ENCODE assay signal across 1 cellular context in the genomic region with DNA sequence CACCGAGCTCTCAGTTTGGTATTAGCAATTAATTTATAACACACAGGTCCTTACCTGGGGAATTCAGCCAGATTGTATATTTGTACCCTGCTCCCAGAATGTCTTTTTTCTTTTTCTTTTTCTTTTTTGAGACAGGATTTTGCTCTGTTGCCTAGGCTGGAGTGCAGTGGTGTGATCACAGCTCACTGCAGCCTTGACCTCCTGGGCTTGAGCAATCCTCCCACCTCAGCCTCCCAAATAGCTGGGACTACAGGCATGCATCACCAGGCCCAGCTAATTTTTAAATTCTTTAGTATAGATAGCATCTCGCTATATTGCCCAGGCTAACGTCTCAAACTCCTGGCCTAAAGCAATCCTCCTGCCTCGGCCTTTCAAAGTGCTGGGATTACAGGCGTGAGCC.
A peak's percentile ranks its signal among the peaks of the same experiment; 100 is the strongest.
TF ChIP-seq lines count a peak whose summit lies in the region.

No MANE protein-coding gene starts in this region.

TF ChIP-seq in HepG2, 621 proteins besides CTCF, POLR2A, EP300 and RAD21:
- TF ChIP-seq, protein P1, sequence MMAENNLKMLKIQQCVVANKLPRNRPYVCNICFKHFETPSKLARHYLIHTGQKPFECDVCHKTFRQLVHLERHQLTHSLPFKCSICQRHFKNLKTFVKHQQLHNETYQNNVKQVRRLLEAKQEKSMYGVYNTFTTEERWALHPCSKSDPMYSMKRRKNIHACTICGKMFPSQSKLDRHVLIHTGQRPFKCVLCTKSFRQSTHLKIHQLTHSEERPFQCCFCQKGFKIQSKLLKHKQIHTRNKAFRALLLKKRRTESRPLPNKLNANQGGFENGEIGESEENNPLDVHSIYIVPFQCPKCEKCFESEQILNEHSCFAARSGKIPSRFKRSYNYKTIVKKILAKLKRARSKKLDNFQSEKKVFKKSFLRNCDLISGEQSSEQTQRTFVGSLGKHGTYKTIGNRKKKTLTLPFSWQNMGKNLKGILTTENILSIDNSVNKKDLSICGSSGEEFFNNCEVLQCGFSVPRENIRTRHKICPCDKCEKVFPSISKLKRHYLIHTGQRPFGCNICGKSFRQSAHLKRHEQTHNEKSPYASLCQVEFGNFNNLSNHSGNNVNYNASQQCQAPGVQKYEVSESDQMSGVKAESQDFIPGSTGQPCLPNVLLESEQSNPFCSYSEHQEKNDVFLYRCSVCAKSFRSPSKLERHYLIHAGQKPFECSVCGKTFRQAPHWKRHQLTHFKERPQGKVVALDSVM (CRISPR knock-in tag; IDR thresholded peaks at IDR 0.05): peak; percentile 94
- TF ChIP-seq, protein P2, sequence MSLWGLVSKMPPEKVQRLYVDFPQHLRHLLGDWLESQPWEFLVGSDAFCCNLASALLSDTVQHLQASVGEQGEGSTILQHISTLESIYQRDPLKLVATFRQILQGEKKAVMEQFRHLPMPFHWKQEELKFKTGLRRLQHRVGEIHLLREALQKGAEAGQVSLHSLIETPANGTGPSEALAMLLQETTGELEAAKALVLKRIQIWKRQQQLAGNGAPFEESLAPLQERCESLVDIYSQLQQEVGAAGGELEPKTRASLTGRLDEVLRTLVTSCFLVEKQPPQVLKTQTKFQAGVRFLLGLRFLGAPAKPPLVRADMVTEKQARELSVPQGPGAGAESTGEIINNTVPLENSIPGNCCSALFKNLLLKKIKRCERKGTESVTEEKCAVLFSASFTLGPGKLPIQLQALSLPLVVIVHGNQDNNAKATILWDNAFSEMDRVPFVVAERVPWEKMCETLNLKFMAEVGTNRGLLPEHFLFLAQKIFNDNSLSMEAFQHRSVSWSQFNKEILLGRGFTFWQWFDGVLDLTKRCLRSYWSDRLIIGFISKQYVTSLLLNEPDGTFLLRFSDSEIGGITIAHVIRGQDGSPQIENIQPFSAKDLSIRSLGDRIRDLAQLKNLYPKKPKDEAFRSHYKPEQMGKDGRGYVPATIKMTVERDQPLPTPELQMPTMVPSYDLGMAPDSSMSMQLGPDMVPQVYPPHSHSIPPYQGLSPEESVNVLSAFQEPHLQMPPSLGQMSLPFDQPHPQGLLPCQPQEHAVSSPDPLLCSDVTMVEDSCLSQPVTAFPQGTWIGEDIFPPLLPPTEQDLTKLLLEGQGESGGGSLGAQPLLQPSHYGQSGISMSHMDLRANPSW (CRISPR knock-in tag; IDR thresholded peaks at IDR 0.05; ENCODE audit: borderline replicate concordance): 0 out of 2 replicates have a peak, but pooled peaks have one; percentile 20
TF ChIP-seq in HepG2: peak in this region for 2; not testable (repeated sequence) for 619.
